4 cellular contexts compared by ENCODE assay signal in the genomic region with DNA sequence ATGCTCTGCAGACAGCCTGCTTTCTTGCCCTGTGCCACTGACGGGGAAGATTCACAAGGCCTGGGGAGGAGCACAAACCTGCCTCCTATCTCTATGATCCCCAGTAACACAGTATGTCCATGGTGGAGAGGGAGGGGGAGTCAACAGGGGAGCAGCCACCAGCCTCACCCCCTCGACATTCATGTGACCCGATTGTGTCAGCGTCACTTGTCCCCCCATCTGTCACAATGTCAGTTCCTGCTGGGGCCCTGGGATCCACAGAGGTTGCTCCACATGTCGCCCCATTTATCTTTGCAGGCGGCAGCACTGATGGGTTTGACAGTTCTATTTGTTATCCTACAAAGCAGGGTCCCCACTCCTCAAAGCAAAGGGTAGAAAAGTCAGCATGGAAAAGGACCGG.
"Had no signal": no experiment of that assay in that cellular context is flagged by ENCODE, and none has a peak within 500 bp of the region (broad histone marks: within the 10 kb centered on the region; RNA-seq: fewer than 3 reads in every experiment).

No MANE protein-coding gene starts in this region.

- H3K27ac Mint-ChIP-seq: GM23338 had no signal

- H3K4me3 Mint-ChIP-seq: GM23338, H9 had no signal

- H3K4me1 Mint-ChIP-seq: H9 had no signal

- H3K4me3 ChIP-seq: GM23338 had no signal

- DNase-seq: H9, HCEC 1CT, IMR-90 had no signal

- H3K4me2 ChIP-seq: GM23338 had no signal

- ATAC-seq: GM23338 had no signal

- H3K9me3 Mint-ChIP-seq: GM23338 had no signal
